Comparison of ENCODE assay signal across 35 cellular contexts in the genomic region with DNA sequence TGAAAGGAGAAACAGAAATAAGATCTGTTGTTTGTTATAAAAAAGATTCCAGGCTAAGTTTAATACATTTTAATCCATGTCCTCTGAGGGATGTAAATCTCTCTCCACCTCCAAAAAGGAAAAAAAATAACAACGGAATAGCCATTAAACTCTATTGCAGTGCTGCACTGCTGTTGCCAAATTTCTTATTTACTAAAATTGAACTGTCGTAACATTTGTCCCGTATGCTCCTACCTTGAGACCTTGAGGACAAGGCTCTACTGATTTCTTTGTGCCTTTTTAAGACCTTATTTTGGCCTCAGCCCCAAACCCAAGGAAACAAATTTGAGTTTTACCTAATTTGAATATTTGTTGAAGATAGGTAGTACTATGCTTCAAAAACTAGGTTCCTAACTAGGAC. TPM values are rescaled to one million over a fixed set of nuclear protein-coding genes. Genes with fewer than 3 reads are reported as not detected.
"Had no signal": no experiment of that assay in that cellular context is flagged by ENCODE, and none has a peak within 500 bp of the region (broad histone marks: within the 10 kb centered on the region; RNA-seq: fewer than 3 reads in every experiment).

No MANE protein-coding gene starts in this region.

- DNase-seq: Karpas-422, Kasumi-1, MG63, MM.1S, MV-4-11, NCI-H1048, NCI-H1092, NCI-H1092 treated with DMSO at 0.1 percent for 48 hours, NCI-H1105, NCI-H1105 treated with DMSO at 0.1 percent for 48 hours, NCI-H1417, NCI-H1417 treated with DMSO at 0.1 percent for 48 hours, NCI-H1436, NCI-H1436 treated with DMSO at 0.1 percent for 48 hours, NCI-H146, NCI-H1694, NCI-H1694 treated with DMSO at 0.1 percent for 48 hours, NCI-H187, NCI-H187 treated with DMSO at 0.1 percent for 48 hours, NCI-H1930, NCI-H2029, NCI-H2029 treated with DMSO at 0.1 percent for 48 hours, NCI-H2081, NCI-H2081 treated with DMSO at 0.1 percent for 48 hours, NCI-H2107, NCI-H2171, NCI-H2171 treated with DMSO at 0.1 percent for 48 hours, NCI-H2227 treated with DMSO at 0.1 percent for 48 hours, NCI-H226, NCI-H345, NCI-H446, NCI-H446 treated with DMSO at 0.1 percent for 48 hours, NCI-H510A, NCI-H510A treated with DMSO at 0.1 percent for 48 hours had no signal

RNA-seq across cellular contexts. Expression of a gene that starts 56.4 kb away (rescaled TPM):
- total RNA-seq: NCI-H460 had no signal
